ENCODE assay signal across 8 cellular contexts in the genomic region with DNA sequence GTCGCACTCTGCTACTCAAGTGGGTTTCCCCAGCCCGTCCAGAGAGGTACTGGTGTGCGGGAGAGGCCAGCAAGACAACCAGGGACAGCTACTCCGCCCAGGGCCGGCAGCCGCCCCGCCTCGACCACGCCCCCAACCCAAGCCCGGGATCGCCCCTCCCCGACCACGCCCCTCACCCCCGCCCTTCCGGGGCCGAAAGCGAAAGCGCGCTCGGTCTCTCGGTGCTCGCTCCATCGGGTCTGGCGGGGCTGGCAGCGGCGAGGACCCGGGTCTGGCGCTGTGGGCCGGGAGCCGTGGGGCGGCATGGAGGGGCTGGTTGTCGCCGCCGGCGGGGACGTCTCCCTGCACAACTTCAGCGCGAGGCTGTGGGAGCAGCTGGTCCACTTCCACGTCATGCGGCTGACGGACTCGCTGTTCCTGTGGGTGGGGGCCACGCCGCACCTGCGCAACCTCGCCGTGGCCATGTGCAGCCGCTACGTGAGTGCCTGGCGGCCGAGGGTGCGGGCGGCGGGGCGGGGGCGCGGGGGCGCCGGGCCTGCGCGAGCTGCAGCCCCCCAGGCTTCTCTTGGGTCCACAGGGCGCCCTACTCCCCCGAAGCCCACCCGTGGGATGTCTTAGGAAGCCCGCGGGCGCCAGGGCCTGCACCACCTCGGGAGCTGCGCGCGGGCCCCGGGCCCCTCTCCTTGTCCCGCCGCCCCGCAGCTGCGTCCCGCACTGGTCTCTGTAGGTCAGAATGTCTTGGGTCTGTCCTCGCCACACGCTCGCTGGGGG. TPM values are rescaled to one million over a fixed set of nuclear protein-coding genes. Genes with fewer than 3 reads are reported as not detected.
DNase-seq lines count a peak whose midpoint lies in the region; ATAC-seq and TF ChIP-seq lines count a peak whose summit lies in the region.

A gene with protein sequence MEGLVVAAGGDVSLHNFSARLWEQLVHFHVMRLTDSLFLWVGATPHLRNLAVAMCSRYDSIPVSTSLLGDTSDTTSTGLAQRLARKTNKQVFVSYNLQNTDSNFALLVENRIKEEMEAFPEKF (plus strand): TSS at position 228 of the 771 bp plus-strand sequence. CDS start 76 bp downstream, at position 304.

- CTCF ChIA-PET in BJ (lab: Yijun Ruan, JAX), result interaction anchor here (0.6 to 2.6 kb wide), 8 partner anchors 7 to 471 kb away, joined by 3 to 13 read pairs (median 4); partner anchors contain the start of gene RIPK1

- peak; percentile 88 for ATAC-seq in GM19324 (IDR thresholded peaks at IDR 0.05; ENCODE audit: low FRiP score, unreplicated experiment)
- peak; percentile 53 for ATAC-seq in HG03457 (IDR thresholded peaks at IDR 0.05; ENCODE audit: unreplicated experiment)

- peak within 1 kb of the TSS; percentile 98 for H3K27ac Mint-ChIP-seq in activated CD4-positive, alpha-beta T cell treated with anti-CD3 and anti-CD28 coated beads, Interleukin-2, amount 10 ng/mL, durations not matched to agents 24 days and 14 days

- peak within 1 kb of the TSS; percentile 79 for H3K4me3 ChIP-seq in BJ (ENCODE audit: low read depth, low read length)
- H3K4me3 ChIP-seq in coronary artery, result peak within 1 kb of the TSS; percentile 99

- no peaks in the 10 kb centered on the region for H3K9me3 Mint-ChIP-seq in activated CD4-positive, alpha-beta T cell treated with anti-CD3 and anti-CD28 coated beads, Interleukin-2, amount 10 ng/mL, durations not matched to agents 24 days and 14 days

- POLR2A ChIA-PET in BJ (lab: Charles Lee), result interaction anchor here (0.6 kb wide), 2 partner anchors 11 to 13 kb away, joined by 3 to 8 read pairs; no protein-coding TSS in a partner anchor

- H3K27ac ChIP-seq in coronary artery, result peak within 1 kb of the TSS; percentile 64 to 86

- DNase-seq in BJ (ENCODE audit: low read depth) (peak; percentile 27), NCI-H526 (lab: John Stamatoyannopoulos, UW) (peak; percentile 66 to 96), coronary artery (ENCODE audit: low spot score) (peak; percentile 96), left kidney (ENCODE audit: low read depth, low spot score) (peak; percentile 96)
- DNase-seq in activated CD4-positive, alpha-beta T cell treated with anti-CD3 and anti-CD28 coated beads, Interleukin-2, amount 10 ng/mL, durations not matched to agents 24 days and 14 days, result peak; percentile 98
- DNase-seq in stimulated activated CD4-positive, alpha-beta T cell treated with anti-CD3 and anti-CD28 coated beads, Interleukin-1b, Interleukin-23, amount 100 ng/mL, for 4 hours (ENCODE audit: low read depth in 2 of 2), result peak; percentile 97

- peaks cover 19% of the 10 kb centered on the region for H3K27me3 Mint-ChIP-seq in activated CD4-positive, alpha-beta T cell treated with anti-CD3 and anti-CD28 coated beads, Interleukin-2, amount 10 ng/mL, durations not matched to agents 24 days and 14 days

- peak within 1 kb of the TSS; percentile 96 for H3K4me3 Mint-ChIP-seq in activated CD4-positive, alpha-beta T cell treated with anti-CD3 and anti-CD28 coated beads, Interleukin-2, amount 10 ng/mL, durations not matched to agents 24 days and 14 days

- intact Hi-C loops in activated CD4-positive, alpha-beta T cell treated with anti-CD3 and anti-CD28 coated beads, Interleukin-2, amount 10 ng/mL, durations not matched to agents 24 days and 14 days (cut with micrococcal nuclease), result loop anchor here (1.0 to 10.0 kb wide), 9 partner anchors 50 to 878 kb away; partner anchors contain the start of genes BPHL, ECI2, NQO2 and RIPK1

- H3K36me3 ChIP-seq in BJ (ENCODE audit: control insufficient read depth, insufficient read depth, low read length), result peaks cover 4% of the 10 kb centered on the region; the same call in 1 of the 2 replicates

- H3K4me1 Mint-ChIP-seq in activated CD4-positive, alpha-beta T cell treated with anti-CD3 and anti-CD28 coated beads, Interleukin-2, amount 10 ng/mL, durations not matched to agents 24 days and 14 days, result peaks cover 33% of the 10 kb centered on the region

- TF ChIP-seq CTCF in BJ (IDR thresholded peaks at IDR 0.05; ENCODE audit: insufficient read depth, low read depth, low read length) (no peak), coronary artery (IDR thresholded peaks at IDR 0.05) (no peak)

- peaks cover 30% of the 10 kb centered on the region for H3K36me3 Mint-ChIP-seq in activated CD4-positive, alpha-beta T cell treated with anti-CD3 and anti-CD28 coated beads, Interleukin-2, amount 10 ng/mL, durations not matched to agents 24 days and 14 days (ENCODE audit: low read depth)

- H3K27me3 ChIP-seq in BJ (ENCODE audit: control insufficient read depth, insufficient read depth, low read length), result no peaks in the 10 kb centered on the region

RNA-seq across cellular contexts. Expression of the gene that starts here (rescaled TPM):
- 24.2 and 24.7 TPM in 2 replicates for polyA plus RNA-seq in BJ (2011; rRNA removed)
- polyA minus RNA-seq in BJ (2011; rRNA and poly(A)+ RNA removed), result 11.2 and 15.4 TPM in 2 replicates
- 33.4 and 35.6 TPM in 2 replicates for total RNA-seq in activated CD4-positive, alpha-beta T cell treated with anti-CD3 and anti-CD28 coated beads, Interleukin-2, amount 10 ng/mL, durations not matched to agents 24 days and 14 days

Comparison
In these comparisons a context has a peak if more than half of its experiments do, and no peak if none do; other contexts are left out.
1. Peak in every context shown above with its lines: DNase-seq, ATAC-seq, H3K4me3 ChIP-seq and H3K27ac ChIP-seq.
2. DNase-seq: peak in every context shown above with its lines; median percentile 98 in activated CD4-positive, alpha-beta T cell treated with anti-CD3 and anti-CD28 coated beads, Interleukin-2, amount 10 ng/mL, durations not matched to agents 24 days and 14 days; 97 in stimulated activated CD4-positive, alpha-beta T cell treated with anti-CD3 and anti-CD28 coated beads, Interleukin-1b, Interleukin-23, amount 100 ng/mL, for 4 hours; 96 in coronary artery; 96 in left kidney; 81 in NCI-H526; 27 in BJ.